8 cellular contexts compared by ENCODE assay signal in genomic region chr16:30958164-30959083, GRCh38. TPM values are rescaled to one million over a fixed set of nuclear protein-coding genes. Genes with fewer than 3 reads are reported as not detected.
DNase-seq lines count a peak whose midpoint lies in the region; ATAC-seq and TF ChIP-seq lines count a peak whose summit lies in the region.

No MANE protein-coding gene starts in this region.

- peak overlapping the region; percentile 81 for H3K4me3 Mint-ChIP-seq in activated T-helper 17 cell treated with anti-CD3 and anti-CD28 coated beads, Interleukin-2, amount 50 U/mL, for 72 hours

- H3K36me3 Mint-ChIP-seq in activated T-helper 17 cell treated with anti-CD3 and anti-CD28 coated beads, Interleukin-2, amount 50 U/mL, for 72 hours (ENCODE audit: low read depth) = peaks cover 61% of the 10 kb centered on the region

- DNase-seq in NCI-H2196 (lab: John Stamatoyannopoulos, UW; ENCODE audit: unreplicated experiment) (peak; percentile 64), NCI-H2196 treated with DMSO at 0.1 percent for 48 hours (lab: John Stamatoyannopoulos, UW; ENCODE audit: unreplicated experiment) (no peak), heart left ventricle (peak in 4 of 5 donors; percentile 58 to 73 (median 70)), trophoblast cell (peak in 1 of 2 donors; percentile 40), DMS79 (lab: John Stamatoyannopoulos, UW) (no peak)

- H2AK5ac ChIP-seq in trophoblast cell (ENCODE audit: low read length) = no peak overlapping the region

- H3K4me1 ChIP-seq in heart left ventricle = peaks cover 0 to 32% (median 21%) of the 10 kb centered on the region in 12 donors
- H3K4me1 ChIP-seq in trophoblast cell (ENCODE audit: control insufficient read depth in 1 of 2, insufficient read depth in 2 of 2, low read length in 2 of 2) = peaks cover 7 to 10% of the 10 kb centered on the region in 2 experiments

- H3K9me3 ChIP-seq in KOPT-K1 (ENCODE audit: insufficient read depth, low read length, poor library complexity, severe bottlenecking) (no peaks in the 10 kb centered on the region), heart left ventricle (no peaks in the 10 kb centered on the region), trophoblast cell (ENCODE audit: insufficient read depth, low read depth, low read length) (no peaks in the 10 kb centered on the region)

- H3K4me2 ChIP-seq in trophoblast cell (ENCODE audit: low read length) = peak overlapping the region; percentile 79

- H3K4me1 Mint-ChIP-seq in activated T-helper 17 cell treated with anti-CD3 and anti-CD28 coated beads, Interleukin-2, amount 50 U/mL, for 72 hours = peaks cover 17% of the 10 kb centered on the region

- H3K27ac Mint-ChIP-seq in activated T-helper 17 cell treated with anti-CD3 and anti-CD28 coated beads, Interleukin-2, amount 50 U/mL, for 72 hours = peak overlapping the region; percentile 79

- TF ChIP-seq CTCF in heart left ventricle (IDR thresholded peaks at IDR 0.05) = no peak

- WGBS in heart left ventricle, 4 donors = 11 to 13% (median 12%) methylated on average over 34 to 55 of the region's 55 CpGs
- WGBS in trophoblast cell (ENCODE audit: extremely low coverage, insufficient coverage, insufficient read length) = no CpG with 5 or more reads among the region's 55 CpGs

- intact Hi-C loops in heart left ventricle (cut with DNase I) = loop anchor here in 4 of 10 donors (5.0 to 10.0 kb wide), 6 partner anchors 64 to 906 kb away; partner anchors contain the start of genes ARMC5 (in 1 of the 4), BCL7C (in 1 of the 4), CTF1 (in 1 of the 4) and ZNF646 (in 1 of the 4)

- H3K27ac ChIP-seq in KOPT-K1 (ENCODE audit: low read depth, low read length, poor library complexity, severe bottlenecking) (peak overlapping the region; percentile 96), heart left ventricle (peak overlapping the region; percentile 86 to 99 (median 98)), trophoblast cell (ENCODE audit: low read depth, low read length) (peak overlapping the region; percentile 96)

- peak overlapping the region; percentile 11 for H3K18ac ChIP-seq in trophoblast cell (ENCODE audit: low read length)

- no peaks in the 10 kb centered on the region for H3K9me3 Mint-ChIP-seq in activated T-helper 17 cell treated with anti-CD3 and anti-CD28 coated beads, Interleukin-2, amount 50 U/mL, for 72 hours

- H4K91ac ChIP-seq in trophoblast cell (ENCODE audit: low read depth, low read length) = peak overlapping the region; percentile 98

- ATAC-seq in GM21723 (IDR thresholded peaks at IDR 0.05; ENCODE audit: unreplicated experiment) (peak; percentile 15), heart left ventricle (peak in 2 of 4 donors; percentile 17 to 19)
- ATAC-seq in activated T-helper 17 cell treated with anti-CD3 and anti-CD28 coated beads, Interleukin-2, amount 50 U/mL, for 72 hours (replicated peaks) = no peak

- H3K27me3 ChIP-seq in heart left ventricle = no peaks in the 10 kb centered on the region
- H3K27me3 ChIP-seq in trophoblast cell (ENCODE audit: insufficient read depth, low read length) = no peaks in the 10 kb centered on the region

- peak overlapping the region; percentile 91 for H3K14ac ChIP-seq in trophoblast cell (ENCODE audit: low read length)

- H2BK12ac ChIP-seq in trophoblast cell (ENCODE audit: low read length) = no peak overlapping the region

- no peaks in the 10 kb centered on the region for H3K27me3 Mint-ChIP-seq in activated T-helper 17 cell treated with anti-CD3 and anti-CD28 coated beads, Interleukin-2, amount 50 U/mL, for 72 hours

- no peak overlapping the region for H2BK5ac ChIP-seq in trophoblast cell (ENCODE audit: low read depth, low read length, poor library complexity)

- peak overlapping the region; percentile 96 for H4K8ac ChIP-seq in trophoblast cell (ENCODE audit: low read depth, low read length)

- H3K4me3 ChIP-seq in heart left ventricle (peak overlapping the region; percentile 37 to 93 (median 82)), trophoblast cell (ENCODE audit: low read depth, low read length) (peak overlapping the region; percentile 84)

- peak overlapping the region; percentile 74 for H3K9ac ChIP-seq in trophoblast cell (ENCODE audit: low read length)

- no peak for TF ChIP-seq POLR2A in heart left ventricle (IDR thresholded peaks at IDR 0.05)

- H3K36me3 ChIP-seq in KOPT-K1 (ENCODE audit: insufficient read depth, low read length) = peaks cover 46% of the 10 kb centered on the region
- peaks cover 6 to 50% (median 46%) of the 10 kb centered on the region in 9 donors for H3K36me3 ChIP-seq in heart left ventricle
- peaks cover 32 to 39% of the 10 kb centered on the region in 2 experiments for H3K36me3 ChIP-seq in trophoblast cell (ENCODE audit: control insufficient read depth in 1 of 2, insufficient read depth in 2 of 2, low read length in 2 of 2)

- H3K23ac ChIP-seq in trophoblast cell (ENCODE audit: low read length) = no peak overlapping the region

- peak overlapping the region; percentile 99 for H2BK120ac ChIP-seq in trophoblast cell (ENCODE audit: insufficient read depth, low read length, poor library complexity)

- H4K12ac ChIP-seq in trophoblast cell (ENCODE audit: low read depth, low read length) = no peak overlapping the region

- peaks cover 8% of the 10 kb centered on the region for H3K79me1 ChIP-seq in trophoblast cell (ENCODE audit: low read length)

- no peak overlapping the region for H2AFZ ChIP-seq in trophoblast cell (ENCODE audit: insufficient read depth, low read length, poor library complexity)

- H3K4ac ChIP-seq in trophoblast cell (ENCODE audit: low read depth, low read length) = peak overlapping the region; percentile 44

- H3K79me2 ChIP-seq in trophoblast cell (ENCODE audit: control insufficient read depth, insufficient read depth, low read length, poor library complexity) = peaks cover 6% of the 10 kb centered on the region

RNA-seq across cellular contexts. Expression of gene SETD1A, which starts 0.9 kb away (rescaled TPM):
- 10 to 100 TPM; 27.5 to 33.7 TPM for total RNA-seq in activated T-helper 17 cell treated with anti-CD3 and anti-CD28 coated beads, Interleukin-2, amount 50 U/mL, for 72 hours
- 10 to 100 TPM in 3 of 9 donors, 1 to 10 TPM in 6; 4.6 to 12.1 (median 9.0) TPM for total RNA-seq in heart left ventricle
- polyA plus RNA-seq in heart left ventricle = 1 to 10 TPM; 8.1 to 9.3 TPM
- polyA plus RNA-seq in trophoblast cell (2013) = 14.9 and 15.0 TPM in 2 replicates

RNA-seq across cellular contexts. Expression of gene ORAI3, which starts 9.6 kb away (rescaled TPM):
- 10 to 100 TPM; 12.4 to 25.8 TPM for total RNA-seq in activated T-helper 17 cell treated with anti-CD3 and anti-CD28 coated beads, Interleukin-2, amount 50 U/mL, for 72 hours
- 10 to 100 TPM in 6 of 9 donors, 1 to 10 TPM in 3; 8.5 to 28.9 (median 14.1) TPM for total RNA-seq in heart left ventricle
- 10 to 100 TPM in 1 of 2 donors, 1 to 10 TPM in 1; 8.1 to 10.8 TPM for polyA plus RNA-seq in heart left ventricle
- 14.3 and 15.9 TPM in 2 replicates for polyA plus RNA-seq in trophoblast cell (2013)

RNA-seq across cellular contexts. Expression of gene HSD3B7, which starts 26.6 kb away (rescaled TPM):
- 1 to 10 TPM; 8.8 TPM for total RNA-seq in activated T-helper 17 cell treated with anti-CD3 and anti-CD28 coated beads, Interleukin-2, amount 50 U/mL, for 72 hours
- total RNA-seq in heart left ventricle = 10 to 100 TPM in 3 of 9 donors, 1 to 10 TPM in 6; 3.8 to 27.2 (median 6.9) TPM
- 1 to 10 TPM; 7.1 to 7.8 TPM for polyA plus RNA-seq in heart left ventricle
- 1.3 and 1.6 TPM in 2 replicates for polyA plus RNA-seq in trophoblast cell (2013)

RNA-seq across cellular contexts. Expression of gene FBXL19, which starts 35.1 kb away (rescaled TPM):
- 10 to 100 TPM; 32.2 to 40.7 TPM for total RNA-seq in activated T-helper 17 cell treated with anti-CD3 and anti-CD28 coated beads, Interleukin-2, amount 50 U/mL, for 72 hours
- total RNA-seq in heart left ventricle = 10 to 100 TPM in 2 of 9 donors, 1 to 10 TPM in 7; 4.5 to 15.5 (median 7.9) TPM
- 1 to 10 TPM; 7.9 to 9.1 TPM for polyA plus RNA-seq in heart left ventricle
- polyA plus RNA-seq in trophoblast cell (2013) = 36.4 and 36.8 TPM in 2 replicates

RNA-seq across cellular contexts. Expression of gene STX1B, which starts 52.0 kb away (rescaled TPM):
- total RNA-seq in activated T-helper 17 cell treated with anti-CD3 and anti-CD28 coated beads, Interleukin-2, amount 50 U/mL, for 72 hours = under 1 TPM; 0.17 to 0.95 TPM
- total RNA-seq in heart left ventricle = 1 to 10 TPM in 4 of 9 donors, under 1 TPM in 5; 0.20 to 2.1 (median 1.00) TPM
- polyA plus RNA-seq in heart left ventricle = under 1 TPM; 0.22 to 0.76 TPM
- 0.19 and 0.23 TPM in 2 replicates for polyA plus RNA-seq in trophoblast cell (2013)

Comparison
In these comparisons a context has a peak if more than half of its experiments do, and no peak if none do; other contexts are left out.
1. DNase-seq: peak in NCI-H2196 (single experiment) and heart left ventricle (4 of 5); none in NCI-H2196 treated with DMSO at 0.1 percent for 48 hours (single experiment) and DMS79 (single experiment).
2. Peak in every context shown above with its lines, with median percentiles within 50 percentile points of each other: H3K27ac ChIP-seq.